1 cellular context compared by ENCODE assay signal in the genomic region with DNA sequence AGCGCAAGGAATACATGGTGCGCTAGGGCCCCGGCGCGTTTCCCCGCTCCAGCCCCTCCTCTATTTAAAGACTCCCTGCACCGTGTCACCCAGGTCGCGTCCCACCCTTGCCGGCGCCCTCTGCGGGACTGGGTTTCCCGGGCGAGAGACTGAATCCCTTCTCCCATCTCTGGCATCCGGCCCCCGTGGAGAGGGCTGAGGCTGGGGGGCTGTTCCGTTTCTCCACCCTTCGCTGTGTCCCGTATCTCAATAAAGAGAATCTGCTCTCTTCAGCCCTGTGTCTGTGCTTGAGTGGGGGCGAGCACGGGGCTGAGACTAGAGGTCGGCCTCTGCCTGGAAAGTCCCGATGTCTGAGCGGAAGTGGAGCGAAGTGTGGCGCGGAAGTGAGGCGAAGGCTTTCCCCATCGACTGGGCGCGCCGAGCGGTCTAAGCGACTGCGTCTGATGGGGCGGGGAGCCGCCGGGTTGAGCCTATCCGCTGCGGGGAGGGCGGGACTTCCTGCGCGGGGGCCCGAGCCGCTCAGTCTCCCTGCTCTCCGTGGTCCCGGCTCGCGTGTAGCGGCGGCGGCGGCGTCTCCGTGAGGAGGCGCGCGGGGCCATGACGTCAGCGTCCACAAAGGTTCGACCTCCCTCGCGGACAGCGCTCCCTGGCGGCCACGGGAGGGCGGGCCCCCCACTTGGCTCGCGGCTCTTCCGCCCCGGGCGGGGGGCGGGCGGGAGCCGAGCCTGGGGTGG.
TF ChIP-seq lines count a peak whose summit lies in the region.

No MANE protein-coding gene starts in this region.

TF ChIP-seq in K562, 482 proteins besides CTCF, POLR2A, EP300 and RAD21 (continued from another document and continues in another):
- TF ChIP-seq, protein P1, sequence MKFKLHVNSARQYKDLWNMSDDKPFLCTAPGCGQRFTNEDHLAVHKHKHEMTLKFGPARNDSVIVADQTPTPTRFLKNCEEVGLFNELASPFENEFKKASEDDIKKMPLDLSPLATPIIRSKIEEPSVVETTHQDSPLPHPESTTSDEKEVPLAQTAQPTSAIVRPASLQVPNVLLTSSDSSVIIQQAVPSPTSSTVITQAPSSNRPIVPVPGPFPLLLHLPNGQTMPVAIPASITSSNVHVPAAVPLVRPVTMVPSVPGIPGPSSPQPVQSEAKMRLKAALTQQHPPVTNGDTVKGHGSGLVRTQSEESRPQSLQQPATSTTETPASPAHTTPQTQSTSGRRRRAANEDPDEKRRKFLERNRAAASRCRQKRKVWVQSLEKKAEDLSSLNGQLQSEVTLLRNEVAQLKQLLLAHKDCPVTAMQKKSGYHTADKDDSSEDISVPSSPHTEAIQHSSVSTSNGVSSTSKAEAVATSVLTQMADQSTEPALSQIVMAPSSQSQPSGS (CRISPR knock-in tag; IDR thresholded peaks at IDR 0.05), result peak; percentile 96
- no peak for TF ChIP-seq FOXM1 (IDR thresholded peaks at IDR 0.05; ENCODE audit: low read depth)
- TF ChIP-seq FOXM1 (CRISPR knock-in tag; IDR thresholded peaks at IDR 0.05; ENCODE audit: low read depth), result no peak
- TF ChIP-seq NBN (IDR thresholded peaks at IDR 0.05; ENCODE audit: low read depth), result no peak
- TF ChIP-seq, protein P2, sequence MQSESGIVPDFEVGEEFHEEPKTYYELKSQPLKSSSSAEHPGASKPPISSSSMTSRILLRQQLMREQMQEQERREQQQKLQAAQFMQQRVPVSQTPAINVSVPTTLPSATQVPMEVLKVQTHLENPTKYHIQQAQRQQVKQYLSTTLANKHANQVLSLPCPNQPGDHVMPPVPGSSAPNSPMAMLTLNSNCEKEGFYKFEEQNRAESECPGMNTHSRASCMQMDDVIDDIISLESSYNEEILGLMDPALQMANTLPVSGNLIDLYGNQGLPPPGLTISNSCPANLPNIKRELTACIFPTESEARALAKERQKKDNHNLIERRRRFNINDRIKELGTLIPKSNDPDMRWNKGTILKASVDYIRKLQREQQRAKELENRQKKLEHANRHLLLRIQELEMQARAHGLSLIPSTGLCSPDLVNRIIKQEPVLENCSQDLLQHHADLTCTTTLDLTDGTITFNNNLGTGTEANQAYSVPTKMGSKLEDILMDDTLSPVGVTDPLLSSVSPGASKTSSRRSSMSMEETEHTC (IDR thresholded peaks at IDR 0.05), result no peak
- TF ChIP-seq, protein P3, sequence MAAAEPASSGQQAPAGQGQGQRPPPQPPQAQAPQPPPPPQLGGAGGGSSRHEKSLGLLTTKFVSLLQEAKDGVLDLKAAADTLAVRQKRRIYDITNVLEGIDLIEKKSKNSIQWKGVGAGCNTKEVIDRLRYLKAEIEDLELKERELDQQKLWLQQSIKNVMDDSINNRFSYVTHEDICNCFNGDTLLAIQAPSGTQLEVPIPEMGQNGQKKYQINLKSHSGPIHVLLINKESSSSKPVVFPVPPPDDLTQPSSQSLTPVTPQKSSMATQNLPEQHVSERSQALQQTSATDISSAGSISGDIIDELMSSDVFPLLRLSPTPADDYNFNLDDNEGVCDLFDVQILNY (CRISPR knock-in tag; IDR thresholded peaks at IDR 0.05), result no peak
- TF ChIP-seq SAP30 (IDR thresholded peaks at IDR 0.05; ENCODE audit: borderline replicate concordance, insufficient read depth, low read depth, low read length, poor library complexity, severe bottlenecking), result peak; percentile 21
- TF ChIP-seq KLF6 (CRISPR knock-in tag; IDR thresholded peaks at IDR 0.05; ENCODE audit: borderline replicate concordance), result no peak
- peak; percentile 79 for TF ChIP-seq TAF1 (IDR thresholded peaks at IDR 0.05; ENCODE audit: control insufficient read depth, extremely low read depth, insufficient read depth, low read length, severe bottlenecking)
- peak; percentile 59 for TF ChIP-seq NFIC (IDR thresholded peaks at IDR 0.05)
- peak; percentile 54; the same call in 1 of the 2 replicates for TF ChIP-seq EP400 (IDR thresholded peaks at IDR 0.05)
- no peak for TF ChIP-seq THRAP3 (IDR thresholded peaks at IDR 0.05; ENCODE audit: borderline replicate concordance)
- TF ChIP-seq BMI1 (IDR thresholded peaks at IDR 0.05; ENCODE audit: low read length), result no peak
- no peak for TF ChIP-seq TOE1 (IDR thresholded peaks at IDR 0.05; ENCODE audit: borderline replicate concordance)
- TF ChIP-seq TOE1 (CRISPR knock-in tag; IDR thresholded peaks at IDR 0.05; ENCODE audit: borderline replicate concordance, low read depth), result no peak
- no peak for TF ChIP-seq ZFP1 (CRISPR knock-in tag; IDR thresholded peaks at IDR 0.05)
- no peak for TF ChIP-seq SIX5 (IDR thresholded peaks at IDR 0.05; ENCODE audit: borderline replicate concordance in 1 of 2, insufficient read depth in 1 of 2, low read depth in 1 of 2, low read length in 2 of 2)
- TF ChIP-seq, protein P4, sequence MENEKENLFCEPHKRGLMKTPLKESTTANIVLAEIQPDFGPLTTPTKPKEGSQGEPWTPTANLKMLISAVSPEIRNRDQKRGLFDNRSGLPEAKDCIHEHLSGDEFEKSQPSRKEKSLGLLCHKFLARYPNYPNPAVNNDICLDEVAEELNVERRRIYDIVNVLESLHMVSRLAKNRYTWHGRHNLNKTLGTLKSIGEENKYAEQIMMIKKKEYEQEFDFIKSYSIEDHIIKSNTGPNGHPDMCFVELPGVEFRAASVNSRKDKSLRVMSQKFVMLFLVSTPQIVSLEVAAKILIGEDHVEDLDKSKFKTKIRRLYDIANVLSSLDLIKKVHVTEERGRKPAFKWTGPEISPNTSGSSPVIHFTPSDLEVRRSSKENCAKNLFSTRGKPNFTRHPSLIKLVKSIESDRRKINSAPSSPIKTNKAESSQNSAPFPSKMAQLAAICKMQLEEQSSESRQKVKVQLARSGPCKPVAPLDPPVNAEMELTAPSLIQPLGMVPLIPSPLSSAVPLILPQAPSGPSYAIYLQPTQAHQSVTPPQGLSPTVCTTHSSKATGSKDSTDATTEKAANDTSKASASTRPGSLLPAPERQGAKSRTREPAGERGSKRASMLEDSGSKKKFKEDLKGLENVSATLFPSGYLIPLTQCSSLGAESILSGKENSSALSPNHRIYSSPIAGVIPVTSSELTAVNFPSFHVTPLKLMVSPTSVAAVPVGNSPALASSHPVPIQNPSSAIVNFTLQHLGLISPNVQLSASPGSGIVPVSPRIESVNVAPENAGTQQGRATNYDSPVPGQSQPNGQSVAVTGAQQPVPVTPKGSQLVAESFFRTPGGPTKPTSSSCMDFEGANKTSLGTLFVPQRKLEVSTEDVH (IDR thresholded peaks at IDR 0.05; ENCODE audit: low read depth, partially characterized antibody), result peak; percentile 63
- TF ChIP-seq, protein P5, sequence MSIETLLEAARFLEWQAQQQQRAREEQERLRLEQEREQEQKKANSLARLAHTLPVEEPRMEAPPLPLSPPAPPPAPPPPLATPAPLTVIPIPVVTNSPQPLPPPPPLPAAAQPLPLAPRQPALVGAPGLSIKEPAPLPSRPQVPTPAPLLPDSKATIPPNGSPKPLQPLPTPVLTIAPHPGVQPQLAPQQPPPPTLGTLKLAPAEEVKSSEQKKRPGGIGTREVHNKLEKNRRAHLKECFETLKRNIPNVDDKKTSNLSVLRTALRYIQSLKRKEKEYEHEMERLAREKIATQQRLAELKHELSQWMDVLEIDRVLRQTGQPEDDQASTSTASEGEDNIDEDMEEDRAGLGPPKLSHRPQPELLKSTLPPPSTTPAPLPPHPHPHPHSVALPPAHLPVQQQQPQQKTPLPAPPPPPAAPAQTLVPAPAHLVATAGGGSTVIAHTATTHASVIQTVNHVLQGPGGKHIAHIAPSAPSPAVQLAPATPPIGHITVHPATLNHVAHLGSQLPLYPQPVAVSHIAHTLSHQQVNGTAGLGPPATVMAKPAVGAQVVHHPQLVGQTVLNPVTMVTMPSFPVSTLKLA (conservative IDR thresholded peaks at IDR 0.05), result peak; percentile 66 to 79
- peak; percentile 93 for TF ChIP-seq SPI1 (IDR thresholded peaks at IDR 0.05; ENCODE audit: borderline replicate concordance, low read depth, low read length)
- no peak for TF ChIP-seq ZNF224 (CRISPR knock-in tag; IDR thresholded peaks at IDR 0.05)
- TF ChIP-seq, protein P6, sequence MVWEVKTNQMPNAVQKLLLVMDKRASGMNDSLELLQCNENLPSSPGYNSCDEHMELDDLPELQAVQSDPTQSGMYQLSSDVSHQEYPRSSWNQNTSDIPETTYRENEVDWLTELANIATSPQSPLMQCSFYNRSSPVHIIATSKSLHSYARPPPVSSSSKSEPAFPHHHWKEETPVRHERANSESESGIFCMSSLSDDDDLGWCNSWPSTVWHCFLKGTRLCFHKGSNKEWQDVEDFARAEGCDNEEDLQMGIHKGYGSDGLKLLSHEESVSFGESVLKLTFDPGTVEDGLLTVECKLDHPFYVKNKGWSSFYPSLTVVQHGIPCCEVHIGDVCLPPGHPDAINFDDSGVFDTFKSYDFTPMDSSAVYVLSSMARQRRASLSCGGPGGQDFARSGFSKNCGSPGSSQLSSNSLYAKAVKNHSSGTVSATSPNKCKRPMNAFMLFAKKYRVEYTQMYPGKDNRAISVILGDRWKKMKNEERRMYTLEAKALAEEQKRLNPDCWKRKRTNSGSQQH (CRISPR knock-in tag; IDR thresholded peaks at IDR 0.05), result no peak
- TF ChIP-seq ETV5 (CRISPR knock-in tag; IDR thresholded peaks at IDR 0.05; ENCODE audit: low read depth), result peak; percentile 58; the same call in 1 of the 2 replicates
- peak in 1 of 2 experiments; percentile 61; a peak in 1 of 4 replicates for TF ChIP-seq ETV6 (IDR thresholded peaks at IDR 0.05; ENCODE audit: borderline replicate concordance in 1 of 2, low read depth in 2 of 2, low read length in 1 of 2)
- TF ChIP-seq ETV6 (CRISPR knock-in tag; IDR thresholded peaks at IDR 0.05; ENCODE audit: borderline replicate concordance), result no peak
- TF ChIP-seq POU5F1 (IDR thresholded peaks at IDR 0.05; ENCODE audit: borderline replicate concordance, low read depth, low read length, partially characterized antibody), result no peak
- peak; percentile 14; the same call in 1 of the 2 replicates for TF ChIP-seq L3MBTL2 (IDR thresholded peaks at IDR 0.05)
- TF ChIP-seq NCOA1 (IDR thresholded peaks at IDR 0.05; ENCODE audit: low read depth), result no peak
- TF ChIP-seq RFX5 (IDR thresholded peaks at IDR 0.05; ENCODE audit: low read depth, low read length), result no peak
- 0 out of 2 replicates have a peak, but pooled peaks have one; percentile 44 for TF ChIP-seq FOXP1 (CRISPR knock-in tag; IDR thresholded peaks at IDR 0.05)
- no peak for TF ChIP-seq TAF7 (tag; IDR thresholded peaks at IDR 0.05)
- TF ChIP-seq MED1 (CRISPR knock-in tag; IDR thresholded peaks at IDR 0.05; ENCODE audit: borderline replicate concordance), result no peak
- TF ChIP-seq MBD2 (IDR thresholded peaks at IDR 0.05; ENCODE audit: borderline replicate concordance, low read depth), result peak; percentile 52; the same call in 1 of the 2 replicates
- TF ChIP-seq STAT5A (IDR thresholded peaks at IDR 0.05; ENCODE audit: borderline replicate concordance, low read length), result no peak
- peak; percentile 49 for TF ChIP-seq ZFX (CRISPR knock-in tag; IDR thresholded peaks at IDR 0.05)
- TF ChIP-seq KDM4B (IDR thresholded peaks at IDR 0.05; ENCODE audit: borderline replicate concordance in 2 of 2, low read depth in 1 of 2), result no peak
- TF ChIP-seq BCOR (IDR thresholded peaks at IDR 0.05), result no peak
- TF ChIP-seq, protein P7, sequence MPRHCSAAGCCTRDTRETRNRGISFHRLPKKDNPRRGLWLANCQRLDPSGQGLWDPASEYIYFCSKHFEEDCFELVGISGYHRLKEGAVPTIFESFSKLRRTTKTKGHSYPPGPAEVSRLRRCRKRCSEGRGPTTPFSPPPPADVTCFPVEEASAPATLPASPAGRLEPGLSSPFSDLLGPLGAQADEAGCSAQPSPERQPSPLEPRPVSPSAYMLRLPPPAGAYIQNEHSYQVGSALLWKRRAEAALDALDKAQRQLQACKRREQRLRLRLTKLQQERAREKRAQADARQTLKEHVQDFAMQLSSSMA (CRISPR knock-in tag; IDR thresholded peaks at IDR 0.05), result peak; percentile 92
- TF ChIP-seq CREBBP (IDR thresholded peaks at IDR 0.05; ENCODE audit: low read depth, low read length), result no peak
- no peak for TF ChIP-seq OTX1 (CRISPR knock-in tag; IDR thresholded peaks at IDR 0.05)
- TF ChIP-seq RBBP5 (IDR thresholded peaks at IDR 0.05; ENCODE audit: borderline replicate concordance, insufficient read depth, low read length, poor library complexity, severe bottlenecking), result no peak
- TF ChIP-seq SRSF1 (IDR thresholded peaks at IDR 0.05; ENCODE audit: low read depth, low read length), result no peak
- TF ChIP-seq RNF2 (IDR thresholded peaks at IDR 0.05), result no peak; the same call in 1 of the 2 replicates
- TF ChIP-seq ZC3H4 (CRISPR knock-in tag; IDR thresholded peaks at IDR 0.05; ENCODE audit: borderline replicate concordance), result no peak; the same call in 1 of the 2 replicates
- 0 out of 2 replicates have a peak, but pooled peaks have one; percentile 8 for TF ChIP-seq ESRRA (IDR thresholded peaks at IDR 0.05; ENCODE audit: borderline replicate concordance, low read depth)
- no peak for TF ChIP-seq DACH1 (IDR thresholded peaks at IDR 0.05; ENCODE audit: partially characterized antibody)
- TF ChIP-seq RCOR1 (IDR thresholded peaks at IDR 0.05; ENCODE audit: borderline replicate concordance in 1 of 2, low read depth in 2 of 2, low read length in 2 of 2), result peak in 1 of 2 experiments; percentile 26; a peak in 1 of 4 replicates
- TF ChIP-seq, protein P8, sequence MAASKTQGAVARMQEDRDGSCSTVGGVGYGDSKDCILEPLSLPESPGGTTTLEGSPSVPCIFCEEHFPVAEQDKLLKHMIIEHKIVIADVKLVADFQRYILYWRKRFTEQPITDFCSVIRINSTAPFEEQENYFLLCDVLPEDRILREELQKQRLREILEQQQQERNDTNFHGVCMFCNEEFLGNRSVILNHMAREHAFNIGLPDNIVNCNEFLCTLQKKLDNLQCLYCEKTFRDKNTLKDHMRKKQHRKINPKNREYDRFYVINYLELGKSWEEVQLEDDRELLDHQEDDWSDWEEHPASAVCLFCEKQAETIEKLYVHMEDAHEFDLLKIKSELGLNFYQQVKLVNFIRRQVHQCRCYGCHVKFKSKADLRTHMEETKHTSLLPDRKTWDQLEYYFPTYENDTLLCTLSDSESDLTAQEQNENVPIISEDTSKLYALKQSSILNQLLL (CRISPR knock-in tag; IDR thresholded peaks at IDR 0.05; ENCODE audit: borderline replicate concordance), result no peak
- TF ChIP-seq, protein P9, sequence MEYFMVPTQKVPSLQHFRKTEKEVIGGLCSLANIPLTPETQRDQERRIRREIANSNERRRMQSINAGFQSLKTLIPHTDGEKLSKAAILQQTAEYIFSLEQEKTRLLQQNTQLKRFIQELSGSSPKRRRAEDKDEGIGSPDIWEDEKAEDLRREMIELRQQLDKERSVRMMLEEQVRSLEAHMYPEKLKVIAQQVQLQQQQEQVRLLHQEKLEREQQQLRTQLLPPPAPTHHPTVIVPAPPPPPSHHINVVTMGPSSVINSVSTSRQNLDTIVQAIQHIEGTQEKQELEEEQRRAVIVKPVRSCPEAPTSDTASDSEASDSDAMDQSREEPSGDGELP (CRISPR knock-in tag; IDR thresholded peaks at IDR 0.05; ENCODE audit: borderline replicate concordance), result peak; percentile 77
- TF ChIP-seq, protein P10, sequence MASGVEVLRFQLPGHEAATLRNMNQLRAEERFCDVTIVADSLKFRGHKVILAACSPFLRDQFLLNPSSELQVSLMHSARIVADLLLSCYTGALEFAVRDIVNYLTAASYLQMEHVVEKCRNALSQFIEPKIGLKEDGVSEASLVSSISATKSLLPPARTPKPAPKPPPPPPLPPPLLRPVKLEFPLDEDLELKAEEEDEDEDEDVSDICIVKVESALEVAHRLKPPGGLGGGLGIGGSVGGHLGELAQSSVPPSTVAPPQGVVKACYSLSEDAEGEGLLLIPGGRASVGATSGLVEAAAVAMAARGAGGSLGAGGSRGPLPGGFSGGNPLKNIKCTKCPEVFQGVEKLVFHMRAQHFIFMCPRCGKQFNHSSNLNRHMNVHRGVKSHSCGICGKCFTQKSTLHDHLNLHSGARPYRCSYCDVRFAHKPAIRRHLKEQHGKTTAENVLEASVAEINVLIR (CRISPR knock-in tag; IDR thresholded peaks at IDR 0.05), result peak; percentile 76
- TF ChIP-seq EGR1 (conservative IDR thresholded peaks at IDR 0.05), result peak; percentile 15
- peak; percentile 98 for TF ChIP-seq ATF7 (IDR thresholded peaks at IDR 0.05)
- peak; percentile 52; the same call in 1 of the 2 replicates for TF ChIP-seq ZNF263 (CRISPR knock-in tag; IDR thresholded peaks at IDR 0.05; ENCODE audit: borderline replicate concordance)
